In genomic region chr12:108633534-108634224, GRCh38 we compare ENCODE assay signal across 8 cellular contexts. TPM values are rescaled to one million over a fixed set of nuclear protein-coding genes. Genes with fewer than 3 reads are reported as not detected.
DNase-seq lines count a peak whose midpoint lies in the region; ATAC-seq and TF ChIP-seq lines count a peak whose summit lies in the region.

Gene SELPLG (minus strand): TSS chr12:108633894. CDS start chr12:108624307, 9,587 bp downstream.

- intact Hi-C loops in esophagus squamous epithelium (cut with DNase I), result no loop called here

- TF ChIP-seq POLR2A in esophagus squamous epithelium (IDR thresholded peaks at IDR 0.05), result peak in 2 of 4 donors; percentile 40 to 82

- in situ Hi-C loops in KBM-7 (cut with MboI; ENCODE audit: low pct_unique_long_range_greater_than_20kb, low sequenced_read_pairs), result no loop called here

- peak within 1 kb of the TSS; percentile 91 to 100 (median 98) for H3K4me3 Mint-ChIP-seq in CD8-positive, alpha-beta memory T cell

- peak within 1 kb of the TSS; percentile 92 to 100 (median 99) for H3K27ac Mint-ChIP-seq in CD8-positive, alpha-beta memory T cell

- H3K36me3 Mint-ChIP-seq in CD8-positive, alpha-beta memory T cell, result peaks cover 9 to 36% (median 9%) of the 10 kb centered on the region in 3 donors

- no peaks in the 10 kb centered on the region for H3K27me3 ChIP-seq in CD8-positive, alpha-beta memory T cell (ENCODE audit: insufficient read depth, low read length, poor library complexity, severe bottlenecking)
- peaks cover 0 to 18% (median 0%) of the 10 kb centered on the region in 4 donors for H3K27me3 ChIP-seq in esophagus squamous epithelium

- no peaks in the 10 kb centered on the region for H3K9me3 ChIP-seq in CD8-positive, alpha-beta memory T cell (ENCODE audit: low read length)
- no peaks in the 10 kb centered on the region for H3K9me3 ChIP-seq in esophagus squamous epithelium

- H3K9me3 Mint-ChIP-seq in CD8-positive, alpha-beta memory T cell, result no peaks in the 10 kb centered on the region

- TF ChIP-seq CTCF in esophagus squamous epithelium (IDR thresholded peaks at IDR 0.05), result no peak

- WGBS in esophagus squamous epithelium, 2 donors, result 71 to 76% methylated on average over 7 to 10 of the region's 13 CpGs

- CTCF ChIA-PET in CD8-positive, alpha-beta memory T cell (lab: Charles Lee), result interaction anchor here (0.8 to 16.8 kb wide), 11 partner anchors 12 to 170 kb away, joined by 3 to 330 read pairs (median 9); partner anchors contain the start of gene ISCU

- DNase-seq in CD8-positive, alpha-beta memory T cell, result peak; percentile 80 to 95 (median 95)
- DNase-seq in KBM-7 (peak; percentile 93), esophagus squamous epithelium (lab: John Stamatoyannopoulos, UW) (peak; percentile 67), NCI-H2081 treated with DMSO at 0.1 percent for 48 hours (lab: John Stamatoyannopoulos, UW) (no peak), NCI-H82 treated with DMSO at 0.1 percent for 48 hours (lab: John Stamatoyannopoulos, UW; ENCODE audit: unreplicated experiment) (no peak)
- peak; percentile 46 to 68 for DNase-seq in activated CD4-positive, alpha-beta T cell treated with anti-CD3 and anti-CD28 coated beads, Interleukin-2, amount 50 U/mL, for 24 hours (ENCODE audit: low read depth in 1 of 2, low spot score in 1 of 2)
- peak; percentile 87 for DNase-seq in stimulated activated CD4-positive, alpha-beta T cell treated with anti-CD3 and anti-CD28 coated beads, Interleukin-15, amount 100 ng/mL, for 24 hours

- peaks cover 66% of the 10 kb centered on the region for H3K4me1 ChIP-seq in CD8-positive, alpha-beta memory T cell (ENCODE audit: insufficient read depth, low read length)
- H3K4me1 ChIP-seq in esophagus squamous epithelium, result peaks cover 27 to 67% (median 52%) of the 10 kb centered on the region in 3 donors

- H3K4me1 Mint-ChIP-seq in CD8-positive, alpha-beta memory T cell, result peaks cover 56 to 75% (median 69%) of the 10 kb centered on the region in 3 donors

- POLR2A ChIA-PET in CD8-positive, alpha-beta memory T cell (lab: Charles Lee), result interaction anchor here (0.6 to 9.8 kb wide), 8 partner anchors 11 to 420 kb away, joined by 3 to 79 read pairs (median 4); partner anchors contain the start of genes ISCU and SART3

- peak; percentile 49 for ATAC-seq in GM21390 (IDR thresholded peaks at IDR 0.05; ENCODE audit: unreplicated experiment)

- peak within 1 kb of the TSS; percentile 87 for H3K4me3 ChIP-seq in CD8-positive, alpha-beta memory T cell (ENCODE audit: low read length)
- H3K4me3 ChIP-seq in esophagus squamous epithelium, result peak within 1 kb of the TSS; percentile 12 to 56 (median 34)

- peak within 1 kb of the TSS; percentile 92 for H3K27ac ChIP-seq in CD8-positive, alpha-beta memory T cell (ENCODE audit: low read depth, low read length)
- peak within 1 kb of the TSS; percentile 54 to 85 (median 70) for H3K27ac ChIP-seq in esophagus squamous epithelium

- peaks cover 0 to 4% of the 10 kb centered on the region in 2 donors for H3K27me3 Mint-ChIP-seq in CD8-positive, alpha-beta memory T cell

- H3K36me3 ChIP-seq in CD8-positive, alpha-beta memory T cell (ENCODE audit: insufficient read depth, low read length), result no peaks in the 10 kb centered on the region
- H3K36me3 ChIP-seq in esophagus squamous epithelium, result no peaks in the 10 kb centered on the region

RNA-seq across cellular contexts. Expression of gene SELPLG, which starts in this region (rescaled TPM):
- total RNA-seq in CD8-positive, alpha-beta memory T cell, result 10 to 100 TPM; 37.0 to 37.7 TPM
- 760 TPM for polyA plus RNA-seq in CD8-positive, alpha-beta memory T cell
- 10 to 100 TPM in 1 of 4 donors, 1 to 10 TPM in 3; 2.5 to 10.1 (median 5.6) TPM for total RNA-seq in esophagus squamous epithelium

Comparison
In these comparisons a context has a peak if more than half of its experiments do, and no peak if none do; other contexts are left out.
1. DNase-seq: peak in CD8-positive, alpha-beta memory T cell (5 of 5), KBM-7 (single experiment), activated CD4-positive, alpha-beta T cell treated with anti-CD3 and anti-CD28 coated beads, Interleukin-2, amount 50 U/mL, for 24 hours (2 of 2), esophagus squamous epithelium (single experiment) and stimulated activated CD4-positive, alpha-beta T cell treated with anti-CD3 and anti-CD28 coated beads, Interleukin-15, amount 100 ng/mL, for 24 hours (single experiment); none in NCI-H2081 treated with DMSO at 0.1 percent for 48 hours (single experiment) and NCI-H82 treated with DMSO at 0.1 percent for 48 hours (single experiment).